In genomic region chr13:31046711-31047279, GRCh38 we compare ENCODE assay signal across 11 cellular contexts.
DNase-seq lines count a peak whose midpoint lies in the region; ATAC-seq, FAIRE-seq and TF ChIP-seq lines count a peak whose summit lies in the region.
"Had no signal": no experiment of that assay in that cellular context is flagged by ENCODE, and none has a peak within 500 bp of the region (broad histone marks: within the 10 kb centered on the region; RNA-seq: fewer than 3 reads in every experiment).

No MANE protein-coding gene starts in this region.

- H3K27me3 Mint-ChIP-seq in activated T-helper 17 cell treated with anti-CD3 and anti-CD28 coated beads, Interleukin-2, amount 50 U/mL, for 72 hours: peaks cover 12% of the 10 kb centered on the region
- peaks cover 20% of the 10 kb centered on the region for H3K27me3 Mint-ChIP-seq in type B pancreatic cell
- H3K27me3 Mint-ChIP-seq in activated CD4-positive, alpha-beta T cell treated with anti-CD3 and anti-CD28 coated beads for 36 hours: peaks cover 11% of the 10 kb centered on the region

- 94% methylated on average over 15 of the region's 16 CpGs for WGBS in A549 (ENCODE audit: missing lambda C conversion rate)

- H3K9me3 Mint-ChIP-seq in activated T-helper 17 cell treated with anti-CD3 and anti-CD28 coated beads, Interleukin-2, amount 50 U/mL, for 72 hours: no peaks in the 10 kb centered on the region
- H3K9me3 Mint-ChIP-seq in type B pancreatic cell: no peaks in the 10 kb centered on the region
- H3K9me3 Mint-ChIP-seq in activated CD4-positive, alpha-beta T cell treated with anti-CD3 and anti-CD28 coated beads for 36 hours (ENCODE audit: low read depth): no peaks in the 10 kb centered on the region

- POLR2A ChIA-PET in A549 (lab: Yijun Ruan, JAX): no interaction called here
- POLR2A ChIA-PET in activated CD4-positive, alpha-beta T cell treated with anti-CD3 and anti-CD28 coated beads for 36 hours (lab: Charles Lee): no interaction called here

- TF ChIP-seq CTCF in A549 (IDR thresholded peaks at IDR 0.05) (no peak), type B pancreatic cell (conservative IDR thresholded peaks at IDR 0.05) (no peak)

- peak overlapping the region; percentile 92 to 93 for H3K27ac ChIP-seq in A549

- H3K4me3 Mint-ChIP-seq in activated T-helper 17 cell treated with anti-CD3 and anti-CD28 coated beads, Interleukin-2, amount 50 U/mL, for 72 hours: peak overlapping the region; percentile 73
- H3K4me3 Mint-ChIP-seq in type B pancreatic cell: no peak overlapping the region
- no peak overlapping the region for H3K4me3 Mint-ChIP-seq in activated CD4-positive, alpha-beta T cell treated with anti-CD3 and anti-CD28 coated beads for 36 hours

- intact Hi-C loops in left colon (cut with DNase I, micrococcal nuclease): no loop called here
- intact Hi-C loops in activated CD4-positive, alpha-beta T cell treated with anti-CD3 and anti-CD28 coated beads for 36 hours (cut with DNase I, micrococcal nuclease): loop anchor here (1.0 to 10.0 kb wide), 5 partner anchors 154 to 1452 kb away; partner anchors contain the start of genes KATNAL1 (in 1 of the 2) and SLC7A1 (in 1 of the 2)

- DNase-seq in A549 (ENCODE audit: low read depth in 1 of 2, low spot score in 1 of 2): no peak
- DNase-seq in NCI-H1694 (lab: John Stamatoyannopoulos, UW): peak; percentile 86
- peak; percentile 42 to 70 for DNase-seq in left colon
- no peak for DNase-seq in type B pancreatic cell (ENCODE audit: extremely low spot score, unreplicated experiment)
- DNase-seq in HPDE6-E6E7 (ENCODE audit: extremely low spot score): no peak
- DNase-seq in SKM-1 treated with dmso at 0.1 percent for 144 hours (lab: John Stamatoyannopoulos, UW; ENCODE audit: unreplicated experiment): no peak
- DNase-seq in activated CD4-positive, alpha-beta T cell treated with anti-CD3 and anti-CD28 coated beads for 36 hours: no peak
- DNase-seq: AML-193, SIG-M5 had no signal

- H3K4me1 Mint-ChIP-seq in activated T-helper 17 cell treated with anti-CD3 and anti-CD28 coated beads, Interleukin-2, amount 50 U/mL, for 72 hours: peaks cover 25% of the 10 kb centered on the region
- peaks cover 14% of the 10 kb centered on the region for H3K4me1 Mint-ChIP-seq in type B pancreatic cell (ENCODE audit: unreplicated experiment)
- H3K4me1 Mint-ChIP-seq in activated CD4-positive, alpha-beta T cell treated with anti-CD3 and anti-CD28 coated beads for 36 hours: peaks cover 49% of the 10 kb centered on the region

- no peak for TF ChIP-seq RAD21 in A549 (conservative IDR thresholded peaks at IDR 0.05 in 1 of 2, IDR thresholded peaks at IDR 0.05 in 1 of 2)

- H3K9me3 ChIP-seq in A549: no peaks in the 10 kb centered on the region

- CTCF ChIA-PET in A549 (lab: Yijun Ruan, JAX): interaction anchor here (0.6 to 1.4 kb wide), 2 partner anchors 20 to 61 kb away, joined by 3 read pairs; no protein-coding TSS in a partner anchor
- CTCF ChIA-PET in activated CD4-positive, alpha-beta T cell treated with anti-CD3 and anti-CD28 coated beads for 36 hours (lab: Charles Lee): interaction anchor here (0.6 to 2.0 kb wide), 7 partner anchors 9 to 675 kb away, joined by 3 to 7 read pairs (median 4); no protein-coding TSS in a partner anchor

- TF ChIP-seq POLR2A in A549 (IDR thresholded peaks at IDR 0.05; ENCODE audit: low read length): no peak

- no peak for ATAC-seq in A549
- ATAC-seq in activated T-helper 17 cell treated with anti-CD3 and anti-CD28 coated beads, Interleukin-2, amount 50 U/mL, for 72 hours (replicated peaks): no peak
- ATAC-seq in left colon: peak; percentile 62
- no peak for ATAC-seq in activated CD4-positive, alpha-beta T cell treated with anti-CD3 and anti-CD28 coated beads for 36 hours

- no peak overlapping the region for H3K27ac Mint-ChIP-seq in activated T-helper 17 cell treated with anti-CD3 and anti-CD28 coated beads, Interleukin-2, amount 50 U/mL, for 72 hours
- no peak overlapping the region for H3K27ac Mint-ChIP-seq in type B pancreatic cell
- no peak overlapping the region for H3K27ac Mint-ChIP-seq in activated CD4-positive, alpha-beta T cell treated with anti-CD3 and anti-CD28 coated beads for 36 hours

- H3K4me2 ChIP-seq in A549: peak overlapping the region; percentile 80; the same call in 2 of the 3 replicates

- no peak overlapping the region for H3K4me3 ChIP-seq in A549

- TF ChIP-seq EP300 in A549 (IDR thresholded peaks at IDR 0.05): no peak

- H3K36me3 Mint-ChIP-seq in activated T-helper 17 cell treated with anti-CD3 and anti-CD28 coated beads, Interleukin-2, amount 50 U/mL, for 72 hours (ENCODE audit: low read depth): no peaks in the 10 kb centered on the region
- H3K36me3 Mint-ChIP-seq in type B pancreatic cell: no peaks in the 10 kb centered on the region
- no peaks in the 10 kb centered on the region for H3K36me3 Mint-ChIP-seq in activated CD4-positive, alpha-beta T cell treated with anti-CD3 and anti-CD28 coated beads for 36 hours (ENCODE audit: low read depth)

- peaks cover 24% of the 10 kb centered on the region for H3K4me1 ChIP-seq in A549

- no peak for FAIRE-seq in A549 (lab: Jason Lieb, UNC)
- FAIRE-seq: H1 had no signal

TF ChIP-seq in A549, 52 proteins besides CTCF, POLR2A, EP300 and RAD21:
- TF ChIP-seq NPAS2 (CRISPR knock-in tag; IDR thresholded peaks at IDR 0.05; ENCODE audit: borderline replicate concordance) (no peak), RNF2 (IDR thresholded peaks at IDR 0.05; ENCODE audit: borderline replicate concordance, low read depth) (no peak), NFE2L2 (conservative IDR thresholded peaks at IDR 0.05; ENCODE audit: low read length) (no peak), HDAC2 (IDR thresholded peaks at IDR 0.05) (no peak), NR3C1 (IDR thresholded peaks at IDR 0.05) (no peak), JUN (IDR thresholded peaks at IDR 0.05) (no peak), EHF (CRISPR knock-in tag; IDR thresholded peaks at IDR 0.05) (no peak), PHF8 (IDR thresholded peaks at IDR 0.05; ENCODE audit: borderline replicate concordance, low read depth) (no peak), ATOH8 (CRISPR knock-in tag; IDR thresholded peaks at IDR 0.05; ENCODE audit: low read depth) (no peak), MYC (IDR thresholded peaks at IDR 0.05; ENCODE audit: borderline replicate concordance, low read length) (no peak), HOXA7 (CRISPR knock-in tag; IDR thresholded peaks at IDR 0.05) (no peak), KDM1A (IDR thresholded peaks at IDR 0.05; ENCODE audit: low read depth) (no peak), HES2 (IDR thresholded peaks at IDR 0.05) (no peak), CHD2 (IDR thresholded peaks at IDR 0.05; ENCODE audit: low read length, partially characterized antibody) (no peak), TP53 (CRISPR knock-in tag; IDR thresholded peaks at IDR 0.05) (no peak), RARB (CRISPR knock-in tag; IDR thresholded peaks at IDR 0.05) (no peak), BCL3 (IDR thresholded peaks at IDR 0.05) (no peak), FOSL2 (IDR thresholded peaks at IDR 0.05) (no peak), FOSL2 (CRISPR knock-in tag; IDR thresholded peaks at IDR 0.05) (no peak)

Comparison
In these comparisons a context has a peak if more than half of its experiments do, and no peak if none do; other contexts are left out.
1. DNase-seq: peak in NCI-H1694 (single experiment) and left colon (2 of 2); none in A549 (0 of 2), type B pancreatic cell (single experiment), HPDE6-E6E7 (single experiment), SKM-1 treated with dmso at 0.1 percent for 144 hours (single experiment) and activated CD4-positive, alpha-beta T cell treated with anti-CD3 and anti-CD28 coated beads for 36 hours (single experiment).
2. intact Hi-C loops: an anchor here in activated CD4-positive, alpha-beta T cell treated with anti-CD3 and anti-CD28 coated beads for 36 hours (1.0 to 10.0 kb wide); none called in left colon.